ENCODE assay signal across 39 cellular contexts in the genomic region with DNA sequence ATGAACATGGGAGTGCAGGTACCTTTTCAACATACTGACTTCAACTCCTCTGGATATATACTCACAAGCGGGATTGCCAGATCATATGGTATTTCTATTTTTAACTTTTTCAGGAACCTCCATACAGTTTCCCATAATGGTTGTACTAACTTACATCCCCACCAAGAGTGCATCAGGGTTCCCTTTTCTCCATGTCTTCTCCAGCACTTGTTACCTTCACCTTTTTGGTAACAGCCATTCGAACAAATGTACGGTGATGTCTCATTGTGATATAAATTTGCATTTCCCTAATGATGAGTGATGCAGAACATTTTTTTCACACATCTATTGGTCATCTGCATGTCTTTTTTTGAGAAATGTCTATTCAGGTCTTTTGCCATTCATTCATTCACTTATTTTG. TPM values are rescaled to one million over a fixed set of nuclear protein-coding genes. Genes with fewer than 3 reads are reported as not detected.
"Had no signal": no experiment of that assay in that cellular context is flagged by ENCODE, and none has a peak within 500 bp of the region (broad histone marks: within the 10 kb centered on the region; RNA-seq: fewer than 3 reads in every experiment).

No MANE protein-coding gene starts in this region.

- H3K4me1 Mint-ChIP-seq: activated naive CD4-positive, alpha-beta T cell treated with anti-CD3 and anti-CD28 coated beads, Interleukin-2, amount 50 U/mL, for 24 hours; activated naive CD8-positive, alpha-beta T cell treated with anti-CD3 and anti-CD28 coated beads, Interleukin-2, amount 50 U/mL, for 24 hours; activated T-helper 17 cell treated with anti-CD3 and anti-CD28 coated beads, Interleukin-2, amount 50 U/mL, for 72 hours; brain had no signal

- DNase-seq: activated effector memory CD4-positive, alpha-beta T cell treated with anti-CD3 and anti-CD28 coated beads, Interleukin-2, amount 50 U/mL, for 16 hours; activated effector memory CD4-positive, alpha-beta T cell treated with Interleukin-2 at 50 U/mL for 16 hours; activated gamma-delta T cell; activated gamma-delta T cell treated with Interleukin-2 at 50 U/mL for 16 hours; activated naive CD4-positive, alpha-beta T cell; activated naive CD4-positive, alpha-beta T cell treated with anti-CD3 and anti-CD28 coated beads for 36 hours; activated naive CD4-positive, alpha-beta T cell treated with anti-CD3 and anti-CD28 coated beads, Interleukin-2, amount 10 ng/mL, durations not matched to agents 7 days and 5 days; activated naive CD4-positive, alpha-beta T cell treated with anti-CD3 and anti-CD28 coated beads, Interleukin-2, amount 50 U/mL, for 16 hours; activated naive CD4-positive, alpha-beta T cell treated with Interleukin-2 at 50 U/mL for 16 hours; activated naive CD8-positive, alpha-beta T cell treated with anti-CD3 and anti-CD28 coated beads for 36 hours; activated naive CD8-positive, alpha-beta T cell treated with anti-CD3 and anti-CD28 coated beads, Interleukin-2, amount 10 ng/mL, durations not matched to agents 7 days and 5 days; activated naive CD8-positive, alpha-beta T cell treated with anti-CD3 and anti-CD28 coated beads, Interleukin-2, amount 50 U/mL, for 24 hours; activated T-cell treated with anti-CD3 and anti-CD28 coated beads, Interleukin-2, amount 50 U/mL, for 4 hours; activated T-cell treated with anti-CD3 and anti-CD28 coated beads, Interleukin-2, amount 50 U/mL, for 48 hours; activated T-cell treated with anti-CD3 and anti-CD28 coated beads, Interleukin-2, amount 50 U/mL, for 72 hours; adrenal gland; amniotic stem cell; amygdala; anterior cingulate cortex; aorta; body of pancreas; brain microvascular endothelial cell; caudate nucleus; central memory CD4-positive, alpha-beta T cell; cerebellar nuclear complex had no signal

- ATAC-seq: activated naive CD4-positive, alpha-beta T cell treated with anti-CD3 and anti-CD28 coated beads, Interleukin-2, amount 50 U/mL, for 72 hours; activated naive CD8-positive, alpha-beta T cell treated with anti-CD3 and anti-CD28 coated beads, Interleukin-2, amount 50 U/mL, for 24 hours; activated T-cell treated with anti-CD3 and anti-CD28 coated beads, Interleukin-2, amount 50 U/mL, for 4 hours; activated T-cell treated with anti-CD3 and anti-CD28 coated beads, Interleukin-2, amount 50 U/mL, for 72 hours; activated T-helper 17 cell treated with anti-CD3 and anti-CD28 coated beads, Interleukin-2, amount 50 U/mL, for 72 hours; body of pancreas had no signal

- H3K4me1 ChIP-seq: adrenal gland, ascending aorta, body of pancreas, breast epithelium had no signal

- H3K27me3 Mint-ChIP-seq: activated naive CD4-positive, alpha-beta T cell treated with anti-CD3 and anti-CD28 coated beads, Interleukin-2, amount 10 ng/mL, durations not matched to agents 7 days and 5 days; activated naive CD4-positive, alpha-beta T cell treated with anti-CD3 and anti-CD28 coated beads, Interleukin-2, amount 50 U/mL, for 24 hours; activated naive CD8-positive, alpha-beta T cell; activated naive CD8-positive, alpha-beta T cell treated with anti-CD3 and anti-CD28 coated beads for 36 hours; activated naive CD8-positive, alpha-beta T cell treated with anti-CD3 and anti-CD28 coated beads, Interleukin-2, amount 10 ng/mL, durations not matched to agents 7 days and 5 days; activated naive CD8-positive, alpha-beta T cell treated with anti-CD3 and anti-CD28 coated beads, Interleukin-2, amount 50 U/mL, for 24 hours; activated T-helper 17 cell treated with anti-CD3 and anti-CD28 coated beads, Interleukin-2, amount 50 U/mL, for 72 hours; brain; central memory CD8-positive, alpha-beta T cell had no signal

- H3K4me3 Mint-ChIP-seq: activated naive CD4-positive, alpha-beta T cell treated with anti-CD3 and anti-CD28 coated beads for 36 hours; activated naive CD4-positive, alpha-beta T cell treated with anti-CD3 and anti-CD28 coated beads, Interleukin-2, amount 10 ng/mL, durations not matched to agents 7 days and 5 days; activated naive CD4-positive, alpha-beta T cell treated with anti-CD3 and anti-CD28 coated beads, Interleukin-2, amount 50 U/mL, for 24 hours; activated naive CD8-positive, alpha-beta T cell; activated naive CD8-positive, alpha-beta T cell treated with anti-CD3 and anti-CD28 coated beads for 36 hours; activated naive CD8-positive, alpha-beta T cell treated with anti-CD3 and anti-CD28 coated beads, Interleukin-2, amount 10 ng/mL, durations not matched to agents 7 days and 5 days; activated naive CD8-positive, alpha-beta T cell treated with anti-CD3 and anti-CD28 coated beads, Interleukin-2, amount 50 U/mL, for 24 hours; activated T-cell treated with anti-CD3 and anti-CD28 coated beads, Interleukin-2, amount 50 U/mL, for 4 hours; activated T-cell treated with anti-CD3 and anti-CD28 coated beads, Interleukin-2, amount 50 U/mL, for 72 hours; activated T-helper 1 cell treated with anti-CD3 and anti-CD28 coated beads, Interleukin-12 subunit alpha, Interleukin-12 subunit beta, Interleukin-2, Interleukin-4 antibody, amounts not matched to agents 30 ng/mL and 10 ng/mL and 1 ng/mL, durations not matched to agents 14 hours and 24 hours and 36 hours; activated T-helper 17 cell treated with anti-CD3 and anti-CD28 coated beads, Interleukin-2, amount 50 U/mL, for 72 hours; brain; central memory CD8-positive, alpha-beta T cell had no signal

- H3K9me3 Mint-ChIP-seq: activated naive CD4-positive, alpha-beta T cell treated with anti-CD3 and anti-CD28 coated beads for 36 hours; activated naive CD4-positive, alpha-beta T cell treated with anti-CD3 and anti-CD28 coated beads, Interleukin-2, amount 10 ng/mL, durations not matched to agents 7 days and 5 days; activated naive CD4-positive, alpha-beta T cell treated with anti-CD3 and anti-CD28 coated beads, Interleukin-2, amount 50 U/mL, for 24 hours; activated naive CD4-positive, alpha-beta T cell treated with anti-CD3 and anti-CD28 coated beads, Interleukin-2, amount 50 U/mL, for 72 hours; activated naive CD8-positive, alpha-beta T cell treated with anti-CD3 and anti-CD28 coated beads for 36 hours; activated naive CD8-positive, alpha-beta T cell treated with anti-CD3 and anti-CD28 coated beads, Interleukin-2, amount 10 ng/mL, durations not matched to agents 7 days and 5 days; activated naive CD8-positive, alpha-beta T cell treated with anti-CD3 and anti-CD28 coated beads, Interleukin-2, amount 50 U/mL, for 24 hours; activated T-cell treated with anti-CD3 and anti-CD28 coated beads, Interleukin-2, amount 50 U/mL, for 4 hours; activated T-cell treated with anti-CD3 and anti-CD28 coated beads, Interleukin-2, amount 50 U/mL, for 72 hours; activated T-helper 1 cell treated with anti-CD3 and anti-CD28 coated beads, Interleukin-12 subunit alpha, Interleukin-12 subunit beta, Interleukin-2, Interleukin-4 antibody, amounts not matched to agents 30 ng/mL and 10 ng/mL and 1 ng/mL, durations not matched to agents 14 hours and 24 hours and 36 hours; activated T-helper 17 cell treated with anti-CD3 and anti-CD28 coated beads, Interleukin-2, amount 50 U/mL, for 72 hours; activated T-helper 2 cell treated with anti-CD3 and anti-CD28 coated beads, Interferon-gamma antibody, Interleukin-2, Interleukin-4, amounts not matched to agents 10 μg/mL and 5 μg/mL and 100 μg/mL, durations not matched to agents 14 hours and 24 hours and 36 hours; brain; central memory CD8-positive, alpha-beta T cell had no signal

- H3K27ac ChIP-seq: adrenal gland, ascending aorta, body of pancreas, brain microvascular endothelial cell, breast epithelium, cardiac muscle cell had no signal

- H3K27ac Mint-ChIP-seq: activated naive CD4-positive, alpha-beta T cell treated with anti-CD3 and anti-CD28 coated beads for 36 hours; activated naive CD4-positive, alpha-beta T cell treated with anti-CD3 and anti-CD28 coated beads, Interleukin-2, amount 10 ng/mL, durations not matched to agents 7 days and 5 days; activated naive CD4-positive, alpha-beta T cell treated with anti-CD3 and anti-CD28 coated beads, Interleukin-2, amount 50 U/mL, for 24 hours; activated naive CD8-positive, alpha-beta T cell; activated naive CD8-positive, alpha-beta T cell treated with anti-CD3 and anti-CD28 coated beads for 36 hours; activated naive CD8-positive, alpha-beta T cell treated with anti-CD3 and anti-CD28 coated beads, Interleukin-2, amount 10 ng/mL, durations not matched to agents 7 days and 5 days; activated naive CD8-positive, alpha-beta T cell treated with anti-CD3 and anti-CD28 coated beads, Interleukin-2, amount 50 U/mL, for 24 hours; activated T-cell treated with anti-CD3 and anti-CD28 coated beads, Interleukin-2, amount 50 U/mL, for 72 hours; activated T-helper 1 cell treated with anti-CD3 and anti-CD28 coated beads, Interleukin-12 subunit alpha, Interleukin-12 subunit beta, Interleukin-2, Interleukin-4 antibody, amounts not matched to agents 30 ng/mL and 10 ng/mL and 1 ng/mL, durations not matched to agents 14 hours and 24 hours and 36 hours; activated T-helper 17 cell treated with anti-CD3 and anti-CD28 coated beads, Interleukin-2, amount 50 U/mL, for 72 hours; activated T-helper 2 cell treated with anti-CD3 and anti-CD28 coated beads, Interferon-gamma antibody, Interleukin-2, Interleukin-4, amounts not matched to agents 10 μg/mL and 5 μg/mL and 100 μg/mL, durations not matched to agents 14 hours and 24 hours and 36 hours; brain had no signal

- H3K4me3 ChIP-seq: adrenal gland, ascending aorta, body of pancreas, breast epithelium, cardiac muscle cell had no signal

- H3K9me3 ChIP-seq: adrenal gland, ascending aorta, body of pancreas, breast epithelium had no signal

- FAIRE-seq: astrocyte, bronchial epithelial cell, colon had no signal

- H3K27me3 ChIP-seq: adrenal gland, ascending aorta, body of pancreas, brain microvascular endothelial cell, breast epithelium, cardiac muscle cell had no signal

RNA-seq across cellular contexts. Expression of a gene that starts 25.9 kb away (rescaled TPM):
- total RNA-seq: activated naive CD4-positive, alpha-beta T cell treated with anti-CD3 and anti-CD28 coated beads for 36 hours; activated naive CD4-positive, alpha-beta T cell treated with anti-CD3 and anti-CD28 coated beads, Interleukin-2, amount 50 U/mL, for 72 hours; activated naive CD8-positive, alpha-beta T cell treated with anti-CD3 and anti-CD28 coated beads for 36 hours; activated naive CD8-positive, alpha-beta T cell treated with anti-CD3 and anti-CD28 coated beads, Interleukin-2, amount 10 ng/mL, durations not matched to agents 7 days and 5 days; activated T-cell treated with anti-CD3 and anti-CD28 coated beads, Interleukin-2, amount 50 U/mL, for 4 hours; activated T-cell treated with anti-CD3 and anti-CD28 coated beads, Interleukin-2, amount 50 U/mL, for 72 hours; activated T-helper 1 cell treated with anti-CD3 and anti-CD28 coated beads, Interleukin-12 subunit alpha, Interleukin-12 subunit beta, Interleukin-2, Interleukin-4 antibody, amounts not matched to agents 30 ng/mL and 10 ng/mL and 1 ng/mL, durations not matched to agents 14 hours and 24 hours and 36 hours; activated T-helper 17 cell treated with anti-CD3 and anti-CD28 coated beads, Interleukin-2, amount 50 U/mL, for 72 hours; activated T-helper 2 cell treated with anti-CD3 and anti-CD28 coated beads, Interferon-gamma antibody, Interleukin-2, Interleukin-4, amounts not matched to agents 10 μg/mL and 5 μg/mL and 100 μg/mL, durations not matched to agents 14 hours and 24 hours and 36 hours; ascending aorta; bronchial epithelial cell had no signal
